14 cellular contexts compared by ENCODE assay signal in genomic region chr4:1573830-1574459, GRCh38.
"Had no signal": no experiment of that assay in that cellular context is flagged by ENCODE, and none has a peak within 500 bp of the region (broad histone marks: within the 10 kb centered on the region; RNA-seq: fewer than 3 reads in every experiment).

No MANE protein-coding gene starts in this region.

- DNase-seq: activated naive CD4-positive, alpha-beta T cell; activated naive CD8-positive, alpha-beta T cell treated with anti-CD3 and anti-CD28 coated beads, Interleukin-2, amount 10 ng/mL, durations not matched to agents 7 days and 5 days; cerebellar nuclear complex; dermis blood vessel endothelial cell; effector memory CD8-positive, alpha-beta T cell; natural killer cell; stimulated activated CD4-positive, alpha-beta T cell treated with anti-CD3 and anti-CD28 coated beads, Interleukin-15, amount 100 ng/mL, for 24 hours; stimulated activated CD4-positive, alpha-beta T cell treated with anti-CD3 and anti-CD28 coated beads, Interleukin-4, amount 100 ng/mL, for 1 hour; stimulated activated naive CD4-positive, alpha-beta T cell treated with Interleukin-2 at 50 U/mL for 16 hours had no signal

- H3K27ac ChIP-seq: heart left ventricle, ovary, transverse colon had no signal

- H3K36me3 ChIP-seq: heart left ventricle, ovary, transverse colon had no signal

- ATAC-seq: effector memory CD8-positive, alpha-beta T cell; heart left ventricle; left lobe of liver; natural killer cell had no signal

- H3K4me3 ChIP-seq: heart left ventricle, ovary, transverse colon had no signal

- FAIRE-seq: frontal cortex had no signal

- H3K9me3 ChIP-seq: heart left ventricle, ovary, transverse colon had no signal

- H3K27me3 ChIP-seq: heart left ventricle, ovary had no signal
